In genomic region chr16:55480228-55480655, GRCh38 we compare ENCODE assay signal across 8 cellular contexts. TPM values are rescaled to one million over a fixed set of nuclear protein-coding genes. Genes with fewer than 3 reads are reported as not detected.
DNase-seq lines count a peak whose midpoint lies in the region; TF ChIP-seq lines count a peak whose summit lies in the region.

No MANE protein-coding gene starts in this region.

- H3K36me3 ChIP-seq in HUES48 (ENCODE audit: control insufficient read depth, insufficient read depth, low read length) = peaks cover 4% of the 10 kb centered on the region; the same call in 1 of the 2 replicates
- H3K36me3 ChIP-seq in OCI-LY7 (ENCODE audit: insufficient read depth, low read length) = no peaks in the 10 kb centered on the region
- H3K36me3 ChIP-seq in HAP-1 (replicated peaks) = no peaks in the 10 kb centered on the region

- CTCF ChIA-PET in OCI-LY7 (lab: Charles Lee; ENCODE audit: unreplicated experiment) = no interaction called here

- H3K9me3 Mint-ChIP-seq in chondrocyte (ENCODE audit: low read depth) = peaks cover 3% of the 10 kb centered on the region

- H3K9me3 ChIP-seq in HUES48 (ENCODE audit: control insufficient read depth, insufficient read depth, low read length) = no peaks in the 10 kb centered on the region
- no peaks in the 10 kb centered on the region for H3K9me3 ChIP-seq in OCI-LY7 (ENCODE audit: low read length)
- H3K9me3 ChIP-seq in HAP-1 = no peaks in the 10 kb centered on the region

- peak overlapping the region; percentile 90 for H3K4me3 Mint-ChIP-seq in chondrocyte (ENCODE audit: unreplicated experiment)

- no peaks in the 10 kb centered on the region for H4K20me1 ChIP-seq in OCI-LY7 (ENCODE audit: insufficient read depth, low read length)

- no peak overlapping the region for H3K4me2 ChIP-seq in OCI-LY7 (ENCODE audit: low read length)

- POLR2A ChIA-PET in OCI-LY7 (lab: Charles Lee) = no interaction called here

- no TSS peak for BruUV-seq in OCI-LY7 (replicated peaks; lab: Mats Ljungman, UMichigan)

- H3K27me3 Mint-ChIP-seq in chondrocyte (ENCODE audit: low read depth) = no peaks in the 10 kb centered on the region

- no peak overlapping the region for H2AFZ ChIP-seq in OCI-LY7 (ENCODE audit: low read length)

- intact Hi-C loops in OCI-LY7 (cut with micrococcal nuclease; ENCODE audit: unreplicated experiment) = no loop called here

- peaks cover 66% of the 10 kb centered on the region for H3K27me3 ChIP-seq in HUES48 (ENCODE audit: control insufficient read depth, insufficient read depth, low read length)
- peaks cover 25% of the 10 kb centered on the region for H3K27me3 ChIP-seq in HAP-1 (ENCODE audit: low read depth)

- 0 out of 2 replicates have a peak overlapping the region, but pooled peaks have one; percentile 18 for H3K9ac ChIP-seq in HUES48 (ENCODE audit: low read depth, low read length)

- peaks cover 36% of the 10 kb centered on the region for H3K4me1 Mint-ChIP-seq in chondrocyte (ENCODE audit: low read depth)

- DNase-seq in chondrocyte (ENCODE audit: low spot score) (no peak), islet precursor cell (peak; percentile 77), GDM1 (lab: John Stamatoyannopoulos, UW) (no peak), OCI-LY7 (ENCODE audit: low spot score) (no peak), HAP-1 (ENCODE audit: low spot score in 2 of 2) (no peak)
- no peak for DNase-seq in stimulated activated CD4-positive, alpha-beta T cell treated with anti-CD3 and anti-CD28 coated beads, Interleukin-15, amount 100 ng/mL, for 24 hours

- H3K9me2 ChIP-seq in OCI-LY7 (ENCODE audit: insufficient read depth, low read length) = no peaks in the 10 kb centered on the region

- H3K27ac ChIP-seq in HUES48 (ENCODE audit: low read depth, low read length) (peak overlapping the region; percentile 83), skin epidermis (peak overlapping the region in 20 of 21 experiments; percentile 54 to 92 (median 84)), OCI-LY7 (ENCODE audit: low read depth, low read length, poor library complexity, severe bottlenecking) (no peak overlapping the region)

- peaks cover 12% of the 10 kb centered on the region for H3K36me3 Mint-ChIP-seq in chondrocyte (ENCODE audit: low read depth)

- H3K4me3 ChIP-seq in HUES48 (ENCODE audit: low read depth, low read length) (peak overlapping the region; percentile 58), skin epidermis (peak overlapping the region; percentile 37 to 53 (median 45)), OCI-LY7 (ENCODE audit: low read depth, low read length, poor library complexity, severe bottlenecking) (no peak overlapping the region), HAP-1 (no peak overlapping the region)

- no peak for TF ChIP-seq CTCF in chondrocyte (IDR thresholded peaks at IDR 0.05)
- TF ChIP-seq CTCF in OCI-LY7 (conservative IDR thresholded peaks at IDR 0.05; ENCODE audit: low read length) = no peak

- no peaks in the 10 kb centered on the region for H3K79me2 ChIP-seq in OCI-LY7 (ENCODE audit: insufficient read depth, low read depth, low read length)

- H3K27ac Mint-ChIP-seq in chondrocyte (ENCODE audit: unreplicated experiment) = peak overlapping the region; percentile 6

- in situ Hi-C loops in HAP-1 (cut with MboI; ENCODE audit: low sequenced_read_pairs) = no loop called here

- peaks cover 32% of the 10 kb centered on the region for H3K4me1 ChIP-seq in HUES48 (ENCODE audit: control insufficient read depth, insufficient read depth, low read length)
- H3K4me1 ChIP-seq in OCI-LY7 (ENCODE audit: insufficient read depth, low read length, poor library complexity, severe bottlenecking) = no peaks in the 10 kb centered on the region
- no peaks in the 10 kb centered on the region for H3K4me1 ChIP-seq in HAP-1

RNA-seq across cellular contexts. Expression of gene MMP2, which starts 1.2 kb away (rescaled TPM):
- total RNA-seq in chondrocyte = 216 to 276 TPM (median 227 TPM) in 3 replicates
- not detected in 2 replicates for total RNA-seq in OCI-LY7 (2014; rRNA removed; shearing (Covaris generic))
- 0.48 TPM in 1 of 2 replicates, not detected in the other for total RNA-seq in OCI-LY7 (2022)

RNA-seq across cellular contexts. Expression of gene LPCAT2, which starts 28.6 kb away (rescaled TPM):
- 15.2 to 18.7 TPM (median 17.4 TPM) in 3 replicates for total RNA-seq in chondrocyte
- not detected in 2 replicates for total RNA-seq in OCI-LY7 (2014; rRNA removed; shearing (Covaris generic))
- not detected in 2 replicates for total RNA-seq in OCI-LY7 (2022)

Comparison
In these comparisons a context has a peak if more than half of its experiments do, and no peak if none do; other contexts are left out.
1. H3K4me3 ChIP-seq: peak in HUES48 (single experiment) and skin epidermis (7 of 7); none in OCI-LY7 (single experiment) and HAP-1 (single experiment).
2. RNA of gene MMP2, which starts 1.2 kb away (total RNA-seq): 216 to 276 TPM in chondrocyte; 0.48 TPM in OCI-LY7; every median in the first group is over 100 times any median in the second.
3. RNA of gene LPCAT2, which starts 28.6 kb away (total RNA-seq): 15.2 to 18.7 TPM in chondrocyte; not detected in OCI-LY7; every median in the first group is over 10 times any median in the second.